In genomic region chr14:54772451-54772881, GRCh38 we compare ENCODE assay signal across 8 cellular contexts.
DNase-seq lines count a peak whose midpoint lies in the region; ATAC-seq and TF ChIP-seq lines count a peak whose summit lies in the region.

No MANE protein-coding gene starts in this region.

- H3K4me1 ChIP-seq in HUES64 (ENCODE audit: insufficient read depth, low read length), result peaks cover 13% of the 10 kb centered on the region
- peaks cover 7% of the 10 kb centered on the region for H3K4me1 ChIP-seq in neuron (ENCODE audit: insufficient read depth, low read length)

- DNase-seq in AG10803 (ENCODE audit: low read depth) (peak; percentile 71), choroid plexus epithelial cell (ENCODE audit: low read depth) (peak; percentile 60), COLO829 (ENCODE audit: low spot score) (no peak)

- H3K36me3 ChIP-seq in HUES64 (ENCODE audit: insufficient read depth, low read length) (no peaks in the 10 kb centered on the region; the same call in 1 of the 2 replicates), neuron (ENCODE audit: insufficient read depth, low read length) (peaks cover 30% of the 10 kb centered on the region)

- TF ChIP-seq CTCF in AG10803 (conservative IDR thresholded peaks at IDR 0.05; ENCODE audit: low read length), result no peak
- TF ChIP-seq CTCF in choroid plexus epithelial cell (conservative IDR thresholded peaks at IDR 0.05; ENCODE audit: low read depth, low read length), result no peak

- H2AFZ ChIP-seq in neuron (ENCODE audit: low read depth, low read length), result peak overlapping the region; percentile 29

- no peak overlapping the region; the same call in 1 of the 2 replicates for H3K9ac ChIP-seq in HUES64 (ENCODE audit: low read depth, low read length)

- no peak for ATAC-seq in HG03439 (IDR thresholded peaks at IDR 0.05; ENCODE audit: unreplicated experiment)
- no peak for ATAC-seq in GM18909 (IDR thresholded peaks at IDR 0.05; ENCODE audit: poor library complexity, unreplicated experiment)
- no peak for ATAC-seq in HG03521 (IDR thresholded peaks at IDR 0.05; ENCODE audit: unreplicated experiment)

- WGBS in HUES64, result 85% methylated on average over 7 of the region's 7 CpGs

- H3K27ac ChIP-seq in HUES64 (ENCODE audit: low read depth, low read length), result peak overlapping the region; percentile 48

- H3K4me3 ChIP-seq in AG10803 (ENCODE audit: low read length) (peak overlapping the region; percentile 23), HUES64 (ENCODE audit: low read length) (no peak overlapping the region), choroid plexus epithelial cell (ENCODE audit: low read depth, low read length) (no peak overlapping the region), neuron (ENCODE audit: low read length) (no peak overlapping the region)

- H3K9me3 ChIP-seq in HUES64 (ENCODE audit: insufficient read depth, low read depth, low read length), result no peaks in the 10 kb centered on the region
- no peaks in the 10 kb centered on the region for H3K9me3 ChIP-seq in neuron (ENCODE audit: low read length)

- no peaks in the 10 kb centered on the region for H3K27me3 ChIP-seq in HUES64 (ENCODE audit: insufficient read depth, low read length)
- no peaks in the 10 kb centered on the region for H3K27me3 ChIP-seq in neuron (ENCODE audit: insufficient read depth, low read length)
